1 cellular context compared by ENCODE assay signal in the genomic region with DNA sequence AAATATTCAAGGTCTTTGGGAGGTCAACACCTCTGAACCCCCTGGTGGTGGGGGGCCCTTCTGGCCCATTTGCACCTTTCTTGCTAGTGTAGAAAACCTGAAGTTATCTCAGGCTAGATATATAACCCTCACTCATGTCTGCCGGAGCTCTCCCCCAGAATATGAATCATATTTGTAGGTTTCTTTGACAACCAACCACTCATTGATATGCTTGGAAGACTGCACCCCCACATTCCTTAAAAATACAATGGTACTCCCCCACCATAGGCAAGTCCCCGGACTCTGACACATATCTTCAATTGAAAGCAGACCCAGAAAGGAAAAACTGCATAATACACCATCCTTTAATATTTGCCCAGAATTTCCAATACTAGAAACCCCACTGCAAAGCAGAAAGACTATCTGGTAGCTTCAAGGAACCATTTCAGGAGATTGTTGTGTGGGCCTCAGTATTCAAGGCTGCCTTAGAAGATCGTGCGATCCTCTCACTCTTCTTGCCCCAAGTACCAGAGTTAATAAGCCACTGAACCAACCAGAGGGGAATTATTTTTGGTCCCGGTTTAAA.
TF ChIP-seq lines count a peak whose summit lies in the region.

No MANE protein-coding gene starts in this region.

TF ChIP-seq in HepG2, 621 proteins besides CTCF, POLR2A, EP300 and RAD21:
- no peak for TF ChIP-seq AGO2 (optimal IDR thresholded peaks at IDR 0.05; ENCODE audit: low read depth, low read length)
- TF ChIP-seq WIZ (CRISPR knock-in tag; IDR thresholded peaks at IDR 0.05) = 0 out of 2 replicates have a peak, but pooled peaks have one; percentile 27
- no peak for TF ChIP-seq PCBP1 (IDR thresholded peaks at IDR 0.05; ENCODE audit: borderline replicate concordance, low read depth, low read length)
- no peak for TF ChIP-seq HNF4G (IDR thresholded peaks at IDR 0.05; ENCODE audit: borderline replicate concordance, low read depth, low read length)
- 0 out of 2 replicates have a peak, but pooled peaks have one; percentile 6 for TF ChIP-seq HNF4G (CRISPR knock-in tag; IDR thresholded peaks at IDR 0.05; ENCODE audit: borderline replicate concordance, low read depth)
- TF ChIP-seq ZNF333 (CRISPR knock-in tag; IDR thresholded peaks at IDR 0.05; ENCODE audit: borderline replicate concordance) = no peak
- TF ChIP-seq, protein P1, sequence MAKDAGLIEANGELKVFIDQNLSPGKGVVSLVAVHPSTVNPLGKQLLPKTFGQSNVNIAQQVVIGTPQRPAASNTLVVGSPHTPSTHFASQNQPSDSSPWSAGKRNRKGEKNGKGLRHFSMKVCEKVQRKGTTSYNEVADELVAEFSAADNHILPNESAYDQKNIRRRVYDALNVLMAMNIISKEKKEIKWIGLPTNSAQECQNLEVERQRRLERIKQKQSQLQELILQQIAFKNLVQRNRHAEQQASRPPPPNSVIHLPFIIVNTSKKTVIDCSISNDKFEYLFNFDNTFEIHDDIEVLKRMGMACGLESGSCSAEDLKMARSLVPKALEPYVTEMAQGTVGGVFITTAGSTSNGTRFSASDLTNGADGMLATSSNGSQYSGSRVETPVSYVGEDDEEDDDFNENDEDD (CRISPR knock-in tag; IDR thresholded peaks at IDR 0.05; ENCODE audit: borderline replicate concordance) = no peak
- TF ChIP-seq, protein P2, sequence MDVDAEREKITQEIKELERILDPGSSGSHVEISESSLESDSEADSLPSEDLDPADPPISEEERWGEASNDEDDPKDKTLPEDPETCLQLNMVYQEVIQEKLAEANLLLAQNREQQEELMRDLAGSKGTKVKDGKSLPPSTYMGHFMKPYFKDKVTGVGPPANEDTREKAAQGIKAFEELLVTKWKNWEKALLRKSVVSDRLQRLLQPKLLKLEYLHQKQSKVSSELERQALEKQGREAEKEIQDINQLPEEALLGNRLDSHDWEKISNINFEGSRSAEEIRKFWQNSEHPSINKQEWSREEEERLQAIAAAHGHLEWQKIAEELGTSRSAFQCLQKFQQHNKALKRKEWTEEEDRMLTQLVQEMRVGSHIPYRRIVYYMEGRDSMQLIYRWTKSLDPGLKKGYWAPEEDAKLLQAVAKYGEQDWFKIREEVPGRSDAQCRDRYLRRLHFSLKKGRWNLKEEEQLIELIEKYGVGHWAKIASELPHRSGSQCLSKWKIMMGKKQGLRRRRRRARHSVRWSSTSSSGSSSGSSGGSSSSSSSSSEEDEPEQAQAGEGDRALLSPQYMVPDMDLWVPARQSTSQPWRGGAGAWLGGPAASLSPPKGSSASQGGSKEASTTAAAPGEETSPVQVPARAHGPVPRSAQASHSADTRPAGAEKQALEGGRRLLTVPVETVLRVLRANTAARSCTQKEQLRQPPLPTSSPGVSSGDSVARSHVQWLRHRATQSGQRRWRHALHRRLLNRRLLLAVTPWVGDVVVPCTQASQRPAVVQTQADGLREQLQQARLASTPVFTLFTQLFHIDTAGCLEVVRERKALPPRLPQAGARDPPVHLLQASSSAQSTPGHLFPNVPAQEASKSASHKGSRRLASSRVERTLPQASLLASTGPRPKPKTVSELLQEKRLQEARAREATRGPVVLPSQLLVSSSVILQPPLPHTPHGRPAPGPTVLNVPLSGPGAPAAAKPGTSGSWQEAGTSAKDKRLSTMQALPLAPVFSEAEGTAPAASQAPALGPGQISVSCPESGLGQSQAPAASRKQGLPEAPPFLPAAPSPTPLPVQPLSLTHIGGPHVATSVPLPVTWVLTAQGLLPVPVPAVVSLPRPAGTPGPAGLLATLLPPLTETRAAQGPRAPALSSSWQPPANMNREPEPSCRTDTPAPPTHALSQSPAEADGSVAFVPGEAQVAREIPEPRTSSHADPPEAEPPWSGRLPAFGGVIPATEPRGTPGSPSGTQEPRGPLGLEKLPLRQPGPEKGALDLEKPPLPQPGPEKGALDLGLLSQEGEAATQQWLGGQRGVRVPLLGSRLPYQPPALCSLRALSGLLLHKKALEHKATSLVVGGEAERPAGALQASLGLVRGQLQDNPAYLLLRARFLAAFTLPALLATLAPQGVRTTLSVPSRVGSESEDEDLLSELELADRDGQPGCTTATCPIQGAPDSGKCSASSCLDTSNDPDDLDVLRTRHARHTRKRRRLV (CRISPR knock-in tag; IDR thresholded peaks at IDR 0.05) = no peak
